Comparison of ENCODE assay signal across 14 cellular contexts in the genomic region with DNA sequence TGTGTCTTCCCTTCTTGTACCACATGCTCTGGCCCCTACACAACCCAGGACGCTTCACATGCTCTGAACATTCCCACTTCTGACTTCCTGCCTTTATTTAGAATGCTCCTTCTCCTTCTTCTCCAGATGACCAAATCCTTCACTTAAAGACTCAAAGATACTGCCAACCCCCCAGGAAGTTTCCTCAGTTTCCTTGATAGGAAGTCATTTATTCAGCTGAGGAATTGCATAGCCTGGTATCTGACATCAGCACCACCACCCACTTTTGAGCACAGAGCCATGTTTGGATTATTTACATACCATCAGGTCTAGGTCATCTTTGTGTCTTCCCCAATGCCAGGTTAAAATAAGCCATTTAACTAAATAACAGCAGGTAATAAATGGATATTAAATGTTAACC. TPM values are rescaled to one million over a fixed set of nuclear protein-coding genes. Genes with fewer than 3 reads are reported as not detected.
A peak's percentile ranks its signal among the peaks of the same experiment; 100 is the strongest.
DNase-seq lines count a peak whose midpoint lies in the region; ATAC-seq, FAIRE-seq and TF ChIP-seq lines count a peak whose summit lies in the region.
"Had no signal": no experiment of that assay in that cellular context is flagged by ENCODE, and none has a peak within 500 bp of the region (broad histone marks: within the 10 kb centered on the region; RNA-seq: fewer than 3 reads in every experiment).

No MANE protein-coding gene starts in this region.

- H2AFZ ChIP-seq in GM23248 = peak overlapping the region; percentile 24; the same call in 1 of the 2 replicates

- no peaks in the 10 kb centered on the region for H3K79me2 ChIP-seq in GM23248 (ENCODE audit: insufficient read depth)

- H3K27me3 ChIP-seq in GM23248 (replicated peaks; ENCODE audit: insufficient read depth) (no peaks in the 10 kb centered on the region), adipocyte (replicated peaks; ENCODE audit: control insufficient read depth, insufficient read depth, low read length) (no peaks in the 10 kb centered on the region)
- H3K27me3 ChIP-seq: colonic mucosa had no signal

- ATAC-seq in GM21529 (IDR thresholded peaks at IDR 0.05; ENCODE audit: unreplicated experiment) = no peak

- 95 to 100% methylated on average over 1 of the region's 1 CpG for WGBS in GM23248 (ENCODE audit: low coverage in 1 of 2, low lambda C conversion rate in 2 of 2, missing lambda C conversion rate in 2 of 2), 2 experiments

- H4K20me1 ChIP-seq in GM23248 (ENCODE audit: insufficient read depth) = no peaks in the 10 kb centered on the region

- no peak overlapping the region for H3K27ac ChIP-seq in GM23248
- H3K27ac ChIP-seq: colonic mucosa had no signal

- H3K4me1 ChIP-seq in GM23248 (ENCODE audit: insufficient read depth) (peaks cover 12% of the 10 kb centered on the region), adipocyte (ENCODE audit: control insufficient read depth, insufficient read depth, low read length) (no peaks in the 10 kb centered on the region)
- H3K4me1 ChIP-seq: colonic mucosa had no signal

- H3K9me2 ChIP-seq in GM23248 (ENCODE audit: insufficient read depth) = no peaks in the 10 kb centered on the region

- no peaks in the 10 kb centered on the region for H3K36me3 ChIP-seq in GM23248 (ENCODE audit: low read depth)
- H3K36me3 ChIP-seq in adipocyte (ENCODE audit: control insufficient read depth, insufficient read depth, low read length, severe bottlenecking) = no peaks in the 10 kb centered on the region
- H3K36me3 ChIP-seq: colonic mucosa had no signal

- H3K9ac ChIP-seq in GM23248 (no peak overlapping the region), adipocyte (ENCODE audit: low read length) (no peak overlapping the region)

- H3K4me2 ChIP-seq in GM23248 (ENCODE audit: unreplicated experiment) = peak overlapping the region; percentile 4

- in situ Hi-C loops in GM23248 (cut with MboI) = no loop called here

- no peak for TF ChIP-seq CTCF in GM20000 (IDR thresholded peaks at IDR 0.05; ENCODE audit: extremely low read depth, missing control alignments)

- DNase-seq in A172 (ENCODE audit: low spot score) = peak; percentile 6
- peak; percentile 54 for DNase-seq in GM23248
- peak; percentile 23 for DNase-seq in adipocyte (ENCODE audit: low read depth)
- peak; percentile 23 for DNase-seq in hepatic stellate cell (ENCODE audit: low spot score)
- DNase-seq in GM20000 (ENCODE audit: low spot score) = no peak
- DNase-seq in cortex of kidney (lab: John Stamatoyannopoulos, UW) = no peak
- DNase-seq in frontal cortex (ENCODE audit: low spot score in 2 of 2) = no peak
- DNase-seq: activated naive CD8-positive, alpha-beta T cell treated with anti-CD3 and anti-CD28 coated beads, Interleukin-2, amount 10 ng/mL, durations not matched to agents 7 days and 5 days; colonic mucosa; RPMI8226; stimulated activated naive CD4-positive, alpha-beta T cell; T-helper 2 cell had no signal

- H3K9me3 ChIP-seq in GM23248 (ENCODE audit: low read depth) (no peaks in the 10 kb centered on the region), adipocyte (ENCODE audit: control insufficient read depth, low read length) (no peaks in the 10 kb centered on the region)
- H3K9me3 ChIP-seq: colonic mucosa had no signal

- FAIRE-seq in frontal cortex (lab: Jason Lieb, UNC) = no peak

- H3K4me3 ChIP-seq in GM23248 (no peak overlapping the region), adipocyte (ENCODE audit: low read length) (no peak overlapping the region)
- H3K4me3 ChIP-seq: colonic mucosa, lung had no signal

- H3F3A ChIP-seq in GM23248 (ENCODE audit: insufficient read depth) = no peaks in the 10 kb centered on the region; the same call in 1 of the 2 replicates

RNA-seq across cellular contexts. Expression of gene GFI1, which starts 42.4 kb away (rescaled TPM):
- 0.38 and 0.60 TPM in 2 replicates for total RNA-seq in A172 (2014; rRNA removed; shearing (Covaris generic))
- total RNA-seq in GM23248 (2014; rRNA removed; shearing (Covaris generic)) = not detected in 2 replicates
- not detected in 2 replicates for polyA plus RNA-seq in GM23248 (2016; fragmentation: Nextera tagmentation; extraction: Ambion mirVana)
- total RNA-seq in frontal cortex = not detected

Comparison
In these comparisons a context has a peak if more than half of its experiments do, and no peak if none do; other contexts are left out.
1. DNase-seq: peak in A172 (single experiment), GM23248 (single experiment), adipocyte (single experiment) and hepatic stellate cell (single experiment); none in GM20000 (single experiment), cortex of kidney (single experiment) and frontal cortex (0 of 2).